ENCODE assay signal across 8 cellular contexts in genomic region chr3:197959500-197959890, GRCh38. TPM values are rescaled to one million over a fixed set of nuclear protein-coding genes. Genes with fewer than 3 reads are reported as not detected.
A peak's percentile ranks its signal among the peaks of the same experiment; 100 is the strongest.
DNase-seq lines count a peak whose midpoint lies in the region; ATAC-seq, FAIRE-seq and TF ChIP-seq lines count a peak whose summit lies in the region.

No MANE protein-coding gene starts in this region.

- TF ChIP-seq POLR2A in Peyer's patch (IDR thresholded peaks at IDR 0.05) = no peak

- intact Hi-C loops in pancreas (cut with DNase I) = no loop called here

- 42 to 46% methylated on average over 6 of the region's 6 CpGs for WGBS in pancreas, 2 donors

- peak overlapping the region; percentile 68 for H3K27ac ChIP-seq in DND-41 (ENCODE audit: low read length)
- peak overlapping the region; percentile 44 to 70 (median 62) for H3K27ac ChIP-seq in Peyer's patch
- H3K27ac ChIP-seq in pancreas = peak overlapping the region; percentile 56 to 74 (median 64)

- peak overlapping the region; percentile 52 to 68 for H3K4me3 ChIP-seq in DND-41 (ENCODE audit: low read depth in 1 of 2, low read length in 2 of 2)
- H3K4me3 ChIP-seq in Peyer's patch = peak overlapping the region; percentile 71 to 86 (median 84)
- H3K4me3 ChIP-seq in epithelial cell of proximal tubule (ENCODE audit: low read depth, low read length) = peak overlapping the region; percentile 91
- peak overlapping the region; percentile 60 to 94 (median 92) for H3K4me3 ChIP-seq in pancreas

- H3K27me3 ChIP-seq in DND-41 (ENCODE audit: insufficient read depth, low read length, poor library complexity) = no peaks in the 10 kb centered on the region
- H3K27me3 ChIP-seq in Peyer's patch = no peaks in the 10 kb centered on the region
- H3K27me3 ChIP-seq in pancreas = no peaks in the 10 kb centered on the region

- no peak for DNase-seq in DND-41
- no peak for DNase-seq in Peyer's patch
- DNase-seq in epithelial cell of proximal tubule (ENCODE audit: low read depth) = no peak
- no peak for DNase-seq in pancreas
- no peak for DNase-seq in stimulated activated CD4-positive, alpha-beta T cell treated with anti-CD3 and anti-CD28 coated beads, Interleukin-4, amount 100 ng/mL, for 24 hours
- no peak for DNase-seq in NCI-H446 (lab: John Stamatoyannopoulos, UW)

- no peak for FAIRE-seq in pancreas (lab: Jason Lieb, UNC)

- peak overlapping the region; percentile 82 for H2AFZ ChIP-seq in DND-41 (ENCODE audit: low read depth, low read length)

- H4K20me1 ChIP-seq in DND-41 (ENCODE audit: insufficient read depth, low read length) = peaks cover 6% of the 10 kb centered on the region; the same call in 1 of the 2 replicates

- no peak for ATAC-seq in DND-41 (ENCODE audit: insufficient read depth, low read depth)
- ATAC-seq in pancreas = peak in 1 of 4 donors; percentile 1
- no peak for ATAC-seq in HG03469 (IDR thresholded peaks at IDR 0.05; ENCODE audit: unreplicated experiment)
- no peak for ATAC-seq in GM21576 (IDR thresholded peaks at IDR 0.05; ENCODE audit: unreplicated experiment)

- H3K36me3 ChIP-seq in DND-41 (ENCODE audit: insufficient read depth, low read length) = peaks cover 23% of the 10 kb centered on the region
- H3K36me3 ChIP-seq in Peyer's patch = peaks cover 0 to 19% (median 1%) of the 10 kb centered on the region in 3 donors
- H3K36me3 ChIP-seq in pancreas = peaks cover 0 to 19% (median 18%) of the 10 kb centered on the region in 3 donors

- H3K4me1 ChIP-seq in DND-41 (ENCODE audit: insufficient read depth, low read length) = peaks cover 40% of the 10 kb centered on the region
- peaks cover 0 to 18% (median 5%) of the 10 kb centered on the region in 4 donors for H3K4me1 ChIP-seq in Peyer's patch
- H3K4me1 ChIP-seq in pancreas = peaks cover 2 to 12% (median 2%) of the 10 kb centered on the region in 3 donors

- no peaks in the 10 kb centered on the region for H3K79me2 ChIP-seq in DND-41 (ENCODE audit: insufficient read depth, low read length)

- H3K9ac ChIP-seq in DND-41 (ENCODE audit: low read depth, low read length) = peak overlapping the region; percentile 60

- no peak for TF ChIP-seq CTCF in DND-41 (IDR thresholded peaks at IDR 0.05; ENCODE audit: borderline replicate concordance, extremely low read depth, low read length, poor library complexity, severe bottlenecking)
- TF ChIP-seq CTCF in Peyer's patch (IDR thresholded peaks at IDR 0.05) = no peak
- no peak for TF ChIP-seq CTCF in epithelial cell of proximal tubule (conservative IDR thresholded peaks at IDR 0.05; ENCODE audit: low read depth, low read length)
- no peak for TF ChIP-seq CTCF in pancreas (IDR thresholded peaks at IDR 0.05)

- peak overlapping the region; percentile 97 for H3K4me2 ChIP-seq in DND-41 (ENCODE audit: insufficient read depth, low read length)

- H3K9me3 ChIP-seq in DND-41 (ENCODE audit: insufficient read depth, low read length, severe bottlenecking) (no peaks in the 10 kb centered on the region), Peyer's patch (no peaks in the 10 kb centered on the region), pancreas (no peaks in the 10 kb centered on the region)

RNA-seq across cellular contexts. Expression of gene LMLN, which starts 0.5 kb away (rescaled TPM):
- total RNA-seq in Peyer's patch (1 to 10 TPM in 3 of 4 donors, under 1 TPM in 1; 0.83 to 6.2 (median 4.2) TPM), epithelial cell of proximal tubule (2.0 and 4.0 TPM in 2 replicates), pancreas (1 to 10 TPM; 3.1 to 6.4 (median 4.8) TPM)
- polyA plus RNA-seq in pancreas = 1 to 10 TPM; 2.2 to 4.0 TPM

RNA-seq across cellular contexts. Expression of gene RPL35A, which starts 9.5 kb away (rescaled TPM):
- total RNA-seq in Peyer's patch (100 to 1,000 TPM; 180 to 519 (median 209) TPM), epithelial cell of proximal tubule (842 and 1,007 TPM in 2 replicates), pancreas (100 to 1,000 TPM; 466 to 854 (median 649) TPM)
- 1,000 to 10,000 TPM in 1 of 2 donors, 100 to 1,000 TPM in 1; 982 to 1,015 TPM for polyA plus RNA-seq in pancreas
